ENCODE assay signal across 27 cellular contexts in the genomic region with DNA sequence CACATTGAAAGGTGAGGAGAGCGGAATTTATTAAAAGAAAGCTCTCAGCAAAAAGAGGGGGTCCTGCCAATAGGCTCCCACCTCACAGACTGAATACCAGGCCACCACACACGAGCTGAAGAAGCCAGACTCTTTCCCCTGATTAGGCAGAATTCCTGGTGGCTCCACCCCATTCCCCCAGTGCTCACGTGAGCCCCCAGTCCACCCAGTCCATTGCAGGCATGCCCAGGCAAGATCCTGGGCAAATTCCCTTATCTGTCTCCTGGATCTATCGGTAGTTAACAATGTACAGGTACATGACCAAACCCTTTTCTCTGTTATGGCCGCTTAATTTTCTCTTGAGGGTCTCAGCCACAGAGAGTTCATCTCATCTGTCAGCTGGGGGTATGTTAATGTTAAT. TPM values are rescaled to one million over a fixed set of nuclear protein-coding genes. Genes with fewer than 3 reads are reported as not detected.
DNase-seq lines count a peak whose midpoint lies in the region; ATAC-seq and TF ChIP-seq lines count a peak whose summit lies in the region.
"Had no signal": no experiment of that assay in that cellular context is flagged by ENCODE, and none has a peak within 500 bp of the region (broad histone marks: within the 10 kb centered on the region; RNA-seq: fewer than 3 reads in every experiment).

No MANE protein-coding gene starts in this region.

- no peak overlapping the region for H3K4me3 ChIP-seq in HCT116 (replicated peaks in 1 of 2; ENCODE audit: low read depth in 1 of 2, low read length in 2 of 2)
- no peak overlapping the region for H3K4me3 ChIP-seq in epithelial cell of esophagus (ENCODE audit: low read length)
- H3K4me3 ChIP-seq in osteoblast (ENCODE audit: insufficient read depth, low read length): no peak overlapping the region
- H3K4me3 ChIP-seq in right cardiac atrium (ENCODE audit: low read length): no peak overlapping the region
- no peak overlapping the region for H3K4me3 ChIP-seq in body of pancreas
- H3K4me3 ChIP-seq: Peyer's patch, psoas muscle, tibial nerve had no signal

- RAD21 ChIA-PET in HCT116 (lab: Charles Lee; ENCODE audit: low non-redundant PET in 1 of 2, low total read pairs in 2 of 2, uncharacterized antibody in 2 of 2, unreplicated experiment in 2 of 2): no interaction called here

- H3K9me2 ChIP-seq in HCT116 (ENCODE audit: insufficient read depth): no peaks in the 10 kb centered on the region

- no peak for TF ChIP-seq RAD21 in HCT116 (IDR thresholded peaks at IDR 0.05; ENCODE audit: low read depth)

- intact Hi-C loops in HCT116 (cut with micrococcal nuclease) (no loop called here), right cardiac atrium (cut with DNase I) (no loop called here), body of pancreas (cut with DNase I) (no loop called here)

- DNase-seq in HCT116 (ENCODE audit: low read depth, low spot score) (no peak), NCI-H526 treated with DMSO at 0.1 percent for 48 hours (lab: John Stamatoyannopoulos, UW) (peak; percentile 1), epithelial cell of esophagus (ENCODE audit: low read depth) (peak; percentile 55), osteoblast (ENCODE audit: insufficient read length, low spot score, missing footprints) (no peak), right cardiac atrium (no peak), body of pancreas (no peak)
- DNase-seq: activated CD4-positive, alpha-beta T cell treated with anti-CD3 and anti-CD28 coated beads for 48 hours; activated effector memory CD4-positive, alpha-beta T cell treated with Interleukin-2 at 50 U/mL for 16 hours; activated T-cell treated with anti-CD3 and anti-CD28 coated beads, Interleukin-2, amount 50 U/mL, for 1 hour; BE2C; central memory CD4-positive, alpha-beta T cell; DMS53; effector memory CD8-positive, alpha-beta T cell; head of caudate nucleus; NCI-H2107; NCI-H774; nucleus accumbens; Peyer's patch; psoas muscle; stimulated activated CD4-positive, alpha-beta T cell treated with anti-CD3 and anti-CD28 coated beads, Interleukin-15, amount 100 ng/mL, for 24 hours; stimulated activated CD4-positive, alpha-beta T cell treated with anti-CD3 and anti-CD28 coated beads, Interleukin-4, amount 100 ng/mL, for 4 hours; T-helper 9 cell had no signal

- no TSS peak for BruUV-seq in HCT116 (replicated peaks; lab: Mats Ljungman, UMichigan)

- H3K4me2 ChIP-seq in HCT116 (ENCODE audit: low read length) (no peak overlapping the region), osteoblast (ENCODE audit: insufficient read depth, low read length) (no peak overlapping the region)

- 79% methylated on average over 5 of the region's 5 CpGs for WGBS in right cardiac atrium
- WGBS in body of pancreas, 2 donors: 70 to 81% methylated on average over 5 of the region's 5 CpGs

- POLR2A ChIA-PET in HCT116 (lab: Charles Lee): no interaction called here

- H3K9ac ChIP-seq in HCT116 (ENCODE audit: low read length): no peak overlapping the region

- H3K4me1 ChIP-seq in HCT116 (ENCODE audit: control insufficient read depth in 1 of 2, insufficient read depth in 2 of 2, low read length in 2 of 2) (peaks cover 5 to 8% of the 10 kb centered on the region in 2 experiments; a peak in 2 of 4 replicates), osteoblast (ENCODE audit: insufficient read depth, low read length) (no peaks in the 10 kb centered on the region), right cardiac atrium (ENCODE audit: control insufficient read depth, insufficient read depth, low read length) (no peaks in the 10 kb centered on the region), body of pancreas (no peaks in the 10 kb centered on the region)
- H3K4me1 ChIP-seq: BE2C, Peyer's patch, psoas muscle, tibial nerve had no signal

- no peaks in the 10 kb centered on the region for H3K36me3 ChIP-seq in HCT116 (ENCODE audit: control insufficient read depth in 1 of 2, insufficient read depth in 2 of 2, low read length in 2 of 2)
- no peaks in the 10 kb centered on the region for H3K36me3 ChIP-seq in osteoblast (ENCODE audit: insufficient read depth, low read length)
- H3K36me3 ChIP-seq in body of pancreas (replicated peaks in 1 of 2; ENCODE audit: insufficient read depth in 1 of 2, low read depth in 2 of 2): no peaks in the 10 kb centered on the region
- H3K36me3 ChIP-seq: BE2C, Peyer's patch, tibial nerve had no signal

- H3K9me3 ChIP-seq in HCT116 (ENCODE audit: control insufficient read depth in 1 of 2, insufficient read depth in 1 of 2, low read depth in 1 of 2, low read length in 2 of 2) (no peaks in the 10 kb centered on the region), osteoblast (ENCODE audit: low read depth, low read length) (no peaks in the 10 kb centered on the region), right cardiac atrium (ENCODE audit: control insufficient read depth, low read length) (no peaks in the 10 kb centered on the region), body of pancreas (no peaks in the 10 kb centered on the region)
- H3K9me3 ChIP-seq: BE2C, Peyer's patch, psoas muscle, tibial nerve had no signal

- H4K20me1 ChIP-seq in HCT116 (ENCODE audit: insufficient read depth) (no peaks in the 10 kb centered on the region), osteoblast (ENCODE audit: insufficient read depth, low read length) (no peaks in the 10 kb centered on the region)

- TF ChIP-seq POLR2A in HCT116 (IDR thresholded peaks at IDR 0.05; ENCODE audit: borderline replicate concordance, extremely low read depth, insufficient read depth, insufficient read length) (no peak), body of pancreas (IDR thresholded peaks at IDR 0.05) (no peak)

- CTCF ChIA-PET in HCT116 (lab: Charles Lee): no interaction called here

- H3K27me3 ChIP-seq in HCT116 (ENCODE audit: insufficient read depth, low read length) (no peaks in the 10 kb centered on the region), osteoblast (ENCODE audit: insufficient read depth, low read length) (no peaks in the 10 kb centered on the region), right cardiac atrium (ENCODE audit: control insufficient read depth, insufficient read depth) (no peaks in the 10 kb centered on the region), body of pancreas (no peaks in the 10 kb centered on the region)
- H3K27me3 ChIP-seq: BE2C, Peyer's patch, tibial nerve had no signal

- H2AFZ ChIP-seq in HCT116 (ENCODE audit: low read depth, low read length, poor library complexity, severe bottlenecking) (no peak overlapping the region), osteoblast (ENCODE audit: low read length) (peak overlapping the region; percentile 29)

- ATAC-seq in HCT116: peak; percentile 50
- ATAC-seq in right cardiac atrium: no peak
- ATAC-seq in HG02981 (IDR thresholded peaks at IDR 0.05; ENCODE audit: unreplicated experiment): no peak
- no peak for ATAC-seq in body of pancreas
- ATAC-seq in HG03139 (IDR thresholded peaks at IDR 0.05; ENCODE audit: unreplicated experiment): no peak
- ATAC-seq: activated naive CD4-positive, alpha-beta T cell treated with anti-CD3 and anti-CD28 coated beads, Interleukin-2, amount 50 U/mL, for 72 hours; effector memory CD8-positive, alpha-beta T cell; psoas muscle had no signal

- no peak for TF ChIP-seq CTCF in HCT116 (IDR thresholded peaks at IDR 0.05 in 2 of 3, conservative IDR thresholded peaks at IDR 0.05 in 1 of 3; ENCODE audit: borderline replicate concordance in 1 of 3, insufficient read depth in 1 of 3, low read depth in 2 of 3, low read length in 2 of 3)
- TF ChIP-seq CTCF in epithelial cell of esophagus (IDR thresholded peaks at IDR 0.05; ENCODE audit: insufficient read depth, low read depth, low read length, missing control alignments): no peak
- no peak for TF ChIP-seq CTCF in osteoblast (IDR thresholded peaks at IDR 0.05; ENCODE audit: extremely low read depth, low read depth, low read length)
- no peak for TF ChIP-seq CTCF in body of pancreas (IDR thresholded peaks at IDR 0.05)

- no peaks in the 10 kb centered on the region for H3K79me2 ChIP-seq in HCT116 (ENCODE audit: insufficient read depth, low read length)
- H3K79me2 ChIP-seq in osteoblast (ENCODE audit: insufficient read depth, low read length): no peaks in the 10 kb centered on the region

- H3K27ac ChIP-seq in HCT116 (ENCODE audit: low read depth, low read length) (no peak overlapping the region), osteoblast (ENCODE audit: low read depth, low read length) (no peak overlapping the region), right cardiac atrium (ENCODE audit: low read length) (no peak overlapping the region), body of pancreas (no peak overlapping the region)
- H3K27ac ChIP-seq: Peyer's patch, psoas muscle, tibial nerve, VCaP had no signal

TF ChIP-seq in HCT116, 20 proteins besides CTCF, POLR2A, EP300 and RAD21 (continues in another document):
- TF ChIP-seq JUND (IDR thresholded peaks at IDR 0.05) (no peak), CEBPB (IDR thresholded peaks at IDR 0.05; ENCODE audit: low read depth) (no peak), SP1 (IDR thresholded peaks at IDR 0.05; ENCODE audit: low read depth) (no peak), POLR2AphosphoS5 (IDR thresholded peaks at IDR 0.05; ENCODE audit: low read depth, low read length) (no peak), ELF1 (IDR thresholded peaks at IDR 0.05; ENCODE audit: borderline replicate concordance, low read depth) (no peak), SIN3A (IDR thresholded peaks at IDR 0.05; ENCODE audit: low read depth) (no peak), EGR1 (IDR thresholded peaks at IDR 0.05; ENCODE audit: low read depth) (no peak), CBX3 (IDR thresholded peaks at IDR 0.05; ENCODE audit: low read depth) (no peak), TCF7L2 (IDR thresholded peaks at IDR 0.05; ENCODE audit: borderline replicate concordance, extremely low read depth, insufficient read depth, insufficient read length) (no peak), EZH2phosphoT487 (IDR thresholded peaks at IDR 0.05; ENCODE audit: borderline replicate concordance) (no peak)

RNA-seq across cellular contexts. Expression of gene BTG3, which starts 54.6 kb away (rescaled TPM):
- total RNA-seq in HCT116 (2021; ENCODE audit: unreplicated experiment): 67.1 TPM
- polyA plus RNA-seq in HCT116 (2012): 33.7 and 40.9 TPM in 2 replicates
- total RNA-seq in osteoblast: 22.1 and 22.4 TPM in 2 replicates
- total RNA-seq in right cardiac atrium: 10 to 100 TPM; 21.7 to 25.8 (median 22.9) TPM
- 33.7 TPM for polyA plus RNA-seq in right cardiac atrium
- total RNA-seq in body of pancreas: 10 to 100 TPM; 16.6 to 55.4 TPM

Comparison
In these comparisons a context has a peak if more than half of its experiments do, and no peak if none do; other contexts are left out.
1. DNase-seq: peak in NCI-H526 treated with DMSO at 0.1 percent for 48 hours (single experiment) and epithelial cell of esophagus (single experiment); none in HCT116 (single experiment), osteoblast (single experiment), right cardiac atrium (0 of 3) and body of pancreas (0 of 4).